In the genomic region with DNA sequence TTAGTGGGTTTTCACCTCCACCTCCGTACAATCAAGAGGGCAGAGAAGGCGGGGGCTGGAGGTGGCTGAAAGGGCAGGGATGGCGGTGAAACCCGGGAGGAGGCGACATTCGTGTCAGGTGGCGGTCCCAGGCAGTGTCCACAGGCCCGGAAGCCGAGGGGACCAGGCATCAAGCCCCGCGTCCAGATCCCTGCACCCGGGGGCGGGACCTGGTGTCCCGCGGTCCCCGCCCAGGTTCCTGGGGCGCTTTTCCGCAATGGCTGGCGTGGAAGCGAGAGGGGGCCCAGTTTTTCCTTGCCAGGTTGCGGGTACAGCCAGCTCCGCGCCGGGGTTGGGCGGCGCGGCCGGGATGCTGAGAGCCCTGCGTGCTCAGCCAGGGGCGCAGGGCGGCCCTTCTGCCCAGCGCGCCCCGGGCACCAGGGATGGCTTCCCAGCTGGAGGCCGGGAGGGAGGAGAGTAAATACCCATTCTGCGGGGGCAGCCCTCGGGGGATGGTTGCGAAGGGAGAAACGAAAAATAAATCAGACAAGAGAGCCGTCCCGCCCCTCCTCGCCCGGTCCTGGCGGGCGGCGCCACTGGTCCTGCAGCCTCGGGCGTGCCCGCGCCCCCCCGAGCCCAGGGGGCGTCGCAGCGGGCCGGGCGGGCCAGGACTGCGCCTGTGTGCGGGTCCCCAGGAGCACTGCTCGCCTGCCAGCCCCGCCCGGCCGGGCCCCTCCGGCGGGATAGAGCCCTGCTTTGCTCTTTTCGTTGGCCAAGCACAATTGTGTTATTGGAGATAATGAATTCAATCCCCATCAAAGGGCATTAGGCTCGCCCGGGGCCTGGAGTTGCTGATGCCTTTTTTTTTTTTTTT, we compare ENCODE assay signal across 9 cellular contexts. TPM values are rescaled to one million over a fixed set of nuclear protein-coding genes. Genes with fewer than 3 reads are reported as not detected.
DNase-seq lines count a peak whose midpoint lies in the region; ATAC-seq and TF ChIP-seq lines count a peak whose summit lies in the region.
"Had no signal": no experiment of that assay in that cellular context is flagged by ENCODE, and none has a peak within 500 bp of the region (broad histone marks: within the 10 kb centered on the region; RNA-seq: fewer than 3 reads in every experiment).

No MANE protein-coding gene starts in this region.

- H3K36me3 ChIP-seq in adipocyte (ENCODE audit: control insufficient read depth, insufficient read depth, low read length, severe bottlenecking) (no peaks in the 10 kb centered on the region), mesenchymal stem cell (ENCODE audit: control insufficient read depth in 1 of 2, insufficient read depth in 2 of 2, low read depth in 1 of 2, low read length in 2 of 2) (peaks cover 0 to 3% of the 10 kb centered on the region in 2 experiments)

- H3K18ac ChIP-seq in mesenchymal stem cell (ENCODE audit: low read depth in 1 of 2, low read length in 2 of 2), result no peak overlapping the region

- no peaks in the 10 kb centered on the region for H3K79me1 ChIP-seq in mesenchymal stem cell (replicated peaks; ENCODE audit: low read length, poor library complexity, severe bottlenecking)

- H3K4me1 ChIP-seq in adipocyte (ENCODE audit: control insufficient read depth, insufficient read depth, low read length) (no peaks in the 10 kb centered on the region), mesenchymal stem cell (ENCODE audit: control insufficient read depth, insufficient read depth, low read depth, low read length) (peaks cover 29% of the 10 kb centered on the region)

- H3K14ac ChIP-seq in mesenchymal stem cell (ENCODE audit: low read length in 2 of 2), result no peak overlapping the region

- H3K27me3 ChIP-seq in adipocyte (replicated peaks; ENCODE audit: control insufficient read depth, insufficient read depth, low read length), result peaks cover 58% of the 10 kb centered on the region
- peaks cover 50 to 80% of the 10 kb centered on the region in 2 experiments for H3K27me3 ChIP-seq in mesenchymal stem cell (ENCODE audit: control insufficient read depth in 1 of 2, insufficient read depth in 1 of 2, low read length in 2 of 2)

- H3K23ac ChIP-seq in mesenchymal stem cell (ENCODE audit: low read length in 2 of 2), result no peak overlapping the region

- peak overlapping the region; percentile 20 for H4K91ac ChIP-seq in mesenchymal stem cell (ENCODE audit: low read length)

- H3K4me3 ChIP-seq in adipocyte (ENCODE audit: low read length) (peak overlapping the region; percentile 27), mesenchymal stem cell (ENCODE audit: insufficient read depth in 1 of 2, low read depth in 1 of 2, low read length in 2 of 2) (peak overlapping the region; percentile 41 to 42)

- H4K8ac ChIP-seq in mesenchymal stem cell (ENCODE audit: low read length), result no peak overlapping the region

- no peak overlapping the region for H2BK12ac ChIP-seq in mesenchymal stem cell (ENCODE audit: low read length in 2 of 2)

- H3K9ac ChIP-seq in adipocyte (ENCODE audit: low read length), result no peak overlapping the region
- H3K9ac ChIP-seq in mesenchymal stem cell (ENCODE audit: low read length), result no peak overlapping the region

- WGBS in mesenchymal stem cell, result 2% methylated on average over 62 of the region's 67 CpGs

- no peak overlapping the region for H2AK5ac ChIP-seq in mesenchymal stem cell (ENCODE audit: low read length, severe bottlenecking)

- no peak overlapping the region for H2BK15ac ChIP-seq in mesenchymal stem cell (ENCODE audit: low read depth, poor library complexity, severe bottlenecking)

- H3K27ac ChIP-seq in mesenchymal stem cell (ENCODE audit: low read length, poor library complexity, severe bottlenecking), result no peak overlapping the region

- H2BK5ac ChIP-seq in mesenchymal stem cell (ENCODE audit: low read depth, low read length, poor library complexity, severe bottlenecking), result no peak overlapping the region

- no peak for TF ChIP-seq POLR2A in GM18505 (IDR thresholded peaks at IDR 0.05; ENCODE audit: borderline replicate concordance, extremely low read depth, insufficient read depth, insufficient read length)

- DNase-seq in COR-L47 (lab: John Stamatoyannopoulos, UW) (peak; percentile 81), NCI-H1417 treated with DMSO at 0.1 percent for 48 hours (lab: John Stamatoyannopoulos, UW) (peak; percentile 84), adipocyte (ENCODE audit: low read depth) (no peak), mesenchymal stem cell (peak; percentile 4), AG08396 (ENCODE audit: low spot score) (no peak)
- no peak for DNase-seq in activated CD4-positive, alpha-beta T cell treated with anti-CD3 and anti-CD28 coated beads, Interleukin-2, amount 50 U/mL, for 1 hour
- DNase-seq: CD8-positive, alpha-beta T cell had no signal

- H2AFZ ChIP-seq in mesenchymal stem cell (ENCODE audit: low read depth, low read length), result no peak overlapping the region

- ATAC-seq in GM18505 (IDR thresholded peaks at IDR 0.05; ENCODE audit: unreplicated experiment) (no peak), GM19328 (IDR thresholded peaks at IDR 0.05; ENCODE audit: unreplicated experiment) (no peak)
- ATAC-seq: CD8-positive, alpha-beta T cell had no signal

- no peak overlapping the region for H3K4ac ChIP-seq in mesenchymal stem cell (ENCODE audit: low read depth in 1 of 2, low read length in 2 of 2)

- H3K9me3 ChIP-seq in adipocyte (ENCODE audit: control insufficient read depth, low read length), result peaks cover 4% of the 10 kb centered on the region
- no peaks in the 10 kb centered on the region for H3K9me3 ChIP-seq in mesenchymal stem cell (ENCODE audit: control insufficient read depth, low read length)

- H2BK120ac ChIP-seq in mesenchymal stem cell (ENCODE audit: low read depth, low read length), result no peak overlapping the region

- H3K4me2 ChIP-seq in mesenchymal stem cell (ENCODE audit: low read length, poor library complexity, severe bottlenecking), result peak overlapping the region; percentile 98

RNA-seq across cellular contexts. Expression of a gene that starts 11.5 kb away (rescaled TPM):
- polyA plus RNA-seq in mesenchymal stem cell (2013, experiment 1 of 2), result not detected
- polyA plus RNA-seq in mesenchymal stem cell (2013, experiment 2 of 2), result not detected

RNA-seq across cellular contexts. Expression of a gene that starts 11.8 kb away (rescaled TPM):
- 0.04 TPM for polyA plus RNA-seq in mesenchymal stem cell (2013, experiment 1 of 2)
- 0.03 TPM for polyA plus RNA-seq in mesenchymal stem cell (2013, experiment 2 of 2)

Comparison
In these comparisons a context has a peak if more than half of its experiments do, and no peak if none do; other contexts are left out.
1. DNase-seq: peak in COR-L47 (single experiment), NCI-H1417 treated with DMSO at 0.1 percent for 48 hours (single experiment) and mesenchymal stem cell (single experiment); none in adipocyte (single experiment), activated CD4-positive, alpha-beta T cell treated with anti-CD3 and anti-CD28 coated beads, Interleukin-2, amount 50 U/mL, for 1 hour (single experiment) and AG08396 (single experiment).